ENCODE assay signal across 8 cellular contexts in the genomic region with DNA sequence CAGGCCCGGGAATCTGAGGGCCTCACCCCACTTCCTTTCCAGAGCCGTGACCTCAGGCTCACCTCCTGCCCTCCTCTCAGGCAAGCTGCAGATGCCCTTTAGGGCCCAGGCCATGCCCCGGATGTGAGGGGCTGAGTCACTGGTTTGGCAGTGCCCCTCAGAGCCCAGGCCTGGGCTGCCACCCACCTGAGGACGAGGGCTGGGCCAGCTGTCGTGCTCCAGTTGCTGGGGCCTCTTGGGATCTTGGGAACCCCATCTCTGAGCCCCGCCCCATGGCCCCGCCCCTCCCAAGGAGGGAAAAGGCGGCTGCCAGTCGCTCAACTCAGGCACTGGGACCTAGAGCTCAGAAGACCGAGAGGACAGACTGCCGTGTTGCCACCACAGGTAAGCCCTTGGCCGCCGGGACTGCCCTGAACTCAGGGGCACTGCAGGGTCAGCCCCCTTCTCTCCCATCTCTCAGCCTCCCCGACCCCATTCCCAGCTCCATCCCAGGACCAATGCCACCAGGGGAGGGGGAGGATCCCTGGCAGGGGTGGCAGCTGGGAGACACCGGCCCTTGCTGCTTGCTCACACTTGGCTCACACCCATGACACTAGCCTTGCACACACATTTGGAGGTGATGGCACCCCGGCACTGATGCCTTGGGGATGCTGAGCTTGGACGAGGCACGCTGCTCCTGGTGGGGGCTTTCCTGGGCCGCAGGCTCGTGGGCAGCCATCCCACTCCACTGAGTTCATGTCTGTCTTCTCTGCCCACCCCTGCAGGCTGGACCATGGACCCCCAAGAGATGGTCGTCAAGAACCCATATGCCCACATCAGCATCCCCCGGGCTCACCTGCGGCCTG. TPM values are rescaled to one million over a fixed set of nuclear protein-coding genes. Genes with fewer than 3 reads are reported as not detected.
DNase-seq lines count a peak whose midpoint lies in the region; ATAC-seq, FAIRE-seq and TF ChIP-seq lines count a peak whose summit lies in the region.

A gene with protein sequence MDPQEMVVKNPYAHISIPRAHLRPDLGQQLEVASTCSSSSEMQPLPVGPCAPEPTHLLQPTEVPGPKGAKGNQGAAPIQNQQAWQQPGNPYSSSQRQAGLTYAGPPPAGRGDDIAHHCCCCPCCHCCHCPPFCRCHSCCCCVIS (plus strand): TSS at position 325 of the 845 bp plus-strand sequence. CDS start 448 bp downstream, at position 773.

- H2AFZ ChIP-seq in HepG2 (ENCODE audit: low read length): no peak within 1 kb of the TSS

- TF ChIP-seq EP300 in HepG2 (IDR thresholded peaks at IDR 0.05; ENCODE audit: low read depth in 2 of 2, low read length in 2 of 2) (no peak), HepG2 (CRISPR knock-in tag; IDR thresholded peaks at IDR 0.05; ENCODE audit: borderline replicate concordance) (no peak)

- H3K4me1 ChIP-seq in HepG2 (ENCODE audit: insufficient read depth, low read length) (peaks cover 67% of the 10 kb centered on the region), thyroid gland (peaks cover 31 to 47% of the 10 kb centered on the region in 2 donors)

- H3K4me3 ChIP-seq in HepG2 (replicated peaks in 1 of 3; ENCODE audit: insufficient read depth in 1 of 3, low read depth in 2 of 3, low read length in 3 of 3) (peak within 1 kb of the TSS; percentile 84 to 99 (median 92)), thyroid gland (replicated peaks in 1 of 3) (peak within 1 kb of the TSS in 2 of 3 donors; percentile 21 to 78)

- H3K9me3 ChIP-seq in HepG2 (ENCODE audit: low read length) (no peaks in the 10 kb centered on the region), thyroid gland (no peaks in the 10 kb centered on the region)

- no peak for FAIRE-seq in HepG2 (lab: Jason Lieb, UNC)

- BruUV-seq in HepG2 (replicated peaks; lab: Mats Ljungman, UMichigan): no TSS peak

- no peaks in the 10 kb centered on the region for H3K79me2 ChIP-seq in HepG2 (ENCODE audit: insufficient read depth, low read length)

- intact Hi-C loops in HepG2 (cut with micrococcal nuclease; ENCODE audit: unreplicated experiment): no loop called here
- intact Hi-C loops in thyroid gland (cut with DNase I): loop anchor here (5.0 kb wide), 1 partner anchor 38 kb away; a partner anchor contains a TSS

- H3K27me3 ChIP-seq in HepG2 (ENCODE audit: control insufficient read depth in 1 of 2, insufficient read depth in 2 of 2, low read length in 2 of 2) (no peaks in the 10 kb centered on the region; a peak in 1 of 5 replicates), thyroid gland (no peaks in the 10 kb centered on the region)

- H3K27me3 Mint-ChIP-seq in activated T-cell treated with anti-CD3 and anti-CD28 coated beads, Interleukin-2, amount 50 U/mL, for 24 hours: peaks cover 14% of the 10 kb centered on the region
- H3K27me3 Mint-ChIP-seq in activated naive CD8-positive, alpha-beta T cell: peaks cover 2% of the 10 kb centered on the region

- no peaks in the 10 kb centered on the region for H3K36me3 ChIP-seq in HepG2 (replicated peaks in 1 of 2; ENCODE audit: control insufficient read depth in 1 of 2, insufficient read depth in 2 of 2, low read length in 2 of 2)
- H3K36me3 ChIP-seq in thyroid gland: no peaks in the 10 kb centered on the region

- in situ Hi-C loops in HepG2 (cut with HindIII; ENCODE audit: extremely low pct_ligation_motif_present, low pct_unique_long_range_greater_than_20kb): loop anchor here (5.0 kb wide), 2 partner anchors 38 to 113 kb away; a partner anchor contains a TSS

- H3K4me3 Mint-ChIP-seq in activated T-cell treated with anti-CD3 and anti-CD28 coated beads, Interleukin-2, amount 50 U/mL, for 24 hours: peak within 1 kb of the TSS; percentile 81
- peak within 1 kb of the TSS; percentile 80 for H3K4me3 Mint-ChIP-seq in activated naive CD8-positive, alpha-beta T cell

- peak in 1 of 2 experiments; percentile 26; a peak in 1 of 4 replicates for TF ChIP-seq POLR2A in HepG2 (IDR thresholded peaks at IDR 0.05; ENCODE audit: insufficient read depth in 1 of 2, low read depth in 2 of 2, low read length in 2 of 2)
- TF ChIP-seq POLR2A in thyroid gland (IDR thresholded peaks at IDR 0.05): no peak

- H3K4me2 ChIP-seq in HepG2 (ENCODE audit: low read depth, low read length): peak within 1 kb of the TSS; percentile 84

- H3K27ac ChIP-seq in HepG2 (ENCODE audit: extremely low read length, insufficient read depth, low read length) (peak within 1 kb of the TSS; percentile 58), thyroid gland (peak within 1 kb of the TSS in 1 of 3 donors; percentile 87)

- peak within 1 kb of the TSS; percentile 84 for H3K27ac Mint-ChIP-seq in activated T-cell treated with anti-CD3 and anti-CD28 coated beads, Interleukin-2, amount 50 U/mL, for 24 hours
- peak within 1 kb of the TSS; percentile 50 for H3K27ac Mint-ChIP-seq in activated naive CD8-positive, alpha-beta T cell

- no peaks in the 10 kb centered on the region for H3K36me3 Mint-ChIP-seq in activated T-cell treated with anti-CD3 and anti-CD28 coated beads, Interleukin-2, amount 50 U/mL, for 24 hours (ENCODE audit: low read depth)
- no peaks in the 10 kb centered on the region for H3K36me3 Mint-ChIP-seq in activated naive CD8-positive, alpha-beta T cell

- peak within 1 kb of the TSS; percentile 94 for H3K9ac ChIP-seq in HepG2 (ENCODE audit: insufficient read depth, low read depth, low read length)

- no peak for ATAC-seq in HepG2

- peaks cover 13% of the 10 kb centered on the region for H3K4me1 Mint-ChIP-seq in activated T-cell treated with anti-CD3 and anti-CD28 coated beads, Interleukin-2, amount 50 U/mL, for 24 hours (ENCODE audit: low read depth)
- peaks cover 5% of the 10 kb centered on the region for H3K4me1 Mint-ChIP-seq in activated naive CD8-positive, alpha-beta T cell (ENCODE audit: low read depth)

- no peaks in the 10 kb centered on the region for H4K20me1 ChIP-seq in HepG2 (ENCODE audit: insufficient read depth, low read length)

- TF ChIP-seq CTCF in HepG2 (CRISPR knock-in tag; IDR thresholded peaks at IDR 0.05) (no peak), thyroid gland (IDR thresholded peaks at IDR 0.05) (no peak), GM20000 (IDR thresholded peaks at IDR 0.05; ENCODE audit: extremely low read depth, missing control alignments) (no peak)

- DNase-seq in activated T-cell treated with anti-CD3 and anti-CD28 coated beads, Interleukin-2, amount 50 U/mL, for 24 hours: no peak
- DNase-seq in activated T-cell treated with anti-CD3 and anti-CD28 coated beads for 4 hours (no peak), HepG2 (ENCODE audit: low spot score) (no peak), thyroid gland (no peak), GM20000 (ENCODE audit: low spot score) (no peak), NCI-H2227 treated with DMSO at 0.1 percent for 48 hours (lab: John Stamatoyannopoulos, UW) (no peak), NCI-H69 (lab: John Stamatoyannopoulos, UW) (no peak)

- no peaks in the 10 kb centered on the region for H3K9me3 Mint-ChIP-seq in activated T-cell treated with anti-CD3 and anti-CD28 coated beads, Interleukin-2, amount 50 U/mL, for 24 hours
- no peaks in the 10 kb centered on the region for H3K9me3 Mint-ChIP-seq in activated naive CD8-positive, alpha-beta T cell (ENCODE audit: low read depth)

- TF ChIP-seq RAD21 in HepG2 (CRISPR knock-in tag; IDR thresholded peaks at IDR 0.05): no peak

- CTCF ChIA-PET in HepG2 (lab: Yijun Ruan, JAX; ENCODE audit: low intra/inter-chr PET ratio, low total read pairs): no interaction called here

- 40% methylated on average over 7 of the region's 23 CpGs for WGBS in HepG2 (ENCODE audit: low lambda C conversion rate)
- WGBS in thyroid gland, 2 donors: 46 to 82% methylated on average over 7 to 8 of the region's 23 CpGs

- POLR2A ChIA-PET in HepG2 (lab: Yijun Ruan, JAX): interaction anchor here (1.9 to 13.4 kb wide), 4 partner anchors 10 to 37 kb away, joined by 5 to 225 read pairs (median 32); a partner anchor contains a TSS

TF ChIP-seq in HepG2, 621 proteins besides CTCF, POLR2A, EP300 and RAD21 (continues in another document):
- TF ChIP-seq ZNF563 (CRISPR knock-in tag; IDR thresholded peaks at IDR 0.05) (no peak), ZNF891 (CRISPR knock-in tag; IDR thresholded peaks at IDR 0.05) (0 out of 2 replicates have a peak, but pooled peaks have one; percentile 3), KLF9 (CRISPR knock-in tag; IDR thresholded peaks at IDR 0.05; ENCODE audit: low read depth) (no peak), ZNF263 (CRISPR knock-in tag; IDR thresholded peaks at IDR 0.05) (no peak)

RNA-seq across cellular contexts. Expression of the gene that starts here (rescaled TPM):
- 2.1 and 3.4 TPM in 2 replicates for total RNA-seq in HepG2 (2016; rRNA removed; fragmentation: Illumina TruSeq; extraction: Trizol)
- total RNA-seq in HepG2 (2016; cell fraction: cytosol; rRNA removed; fragmentation: Illumina TruSeq; extraction: Trizol; ENCODE audit: low read depth): 1.8 and 1.9 TPM in 2 replicates
- total RNA-seq in HepG2 (2016; cell fraction: insoluble cytoplasmic fraction; rRNA removed; fragmentation: Illumina TruSeq; extraction: Trizol): 2.7 and 3.3 TPM in 2 replicates
- total RNA-seq in HepG2 (2016; cell fraction: membrane; rRNA removed; fragmentation: Illumina TruSeq; extraction: Trizol): 1.3 and 1.4 TPM in 2 replicates
- total RNA-seq in HepG2 (2016; cell fraction: nucleus; rRNA removed; fragmentation: Illumina TruSeq; extraction: Trizol): 1.1 and 1.2 TPM in 2 replicates
- 1.5 and 1.7 TPM in 2 replicates for polyA plus RNA-seq in HepG2 (2011; rRNA removed)
- 0.82 and 1.8 TPM in 2 replicates for polyA plus RNA-seq in HepG2 (2011; cell fraction: cytosol; rRNA removed)
- polyA plus RNA-seq in HepG2 (2011; cell fraction: nucleus; rRNA removed): 0.95 and 1.2 TPM in 2 replicates
- 0.80 and 1.1 TPM in 2 replicates for polyA plus RNA-seq in HepG2 (2012)
- 1.2 and 1.3 TPM in 2 replicates for polyA plus RNA-seq in HepG2 (2016; cell fraction: cytosol; fragmentation: Illumina TruSeq; extraction: Trizol; ENCODE audit: low read depth)
- polyA plus RNA-seq in HepG2 (2016; cell fraction: insoluble cytoplasmic fraction; fragmentation: Illumina TruSeq; extraction: Trizol; ENCODE audit: low read depth): 3.0 and 3.6 TPM in 2 replicates
- polyA plus RNA-seq in HepG2 (2016; cell fraction: membrane; fragmentation: Illumina TruSeq; extraction: Trizol; ENCODE audit: low read depth): 1.1 and 1.3 TPM in 2 replicates
- 1.2 and 2.1 TPM in 2 replicates for polyA plus RNA-seq in HepG2 (2016; cell fraction: nucleus; fragmentation: Illumina TruSeq; extraction: Trizol; ENCODE audit: insufficient read depth, low read depth)
- polyA minus RNA-seq in HepG2 (2011; rRNA and poly(A)+ RNA removed; ENCODE audit: low replicate concordance): 2.1 and 2.5 TPM in 2 replicates
- polyA minus RNA-seq in HepG2 (2011; cell fraction: cytosol; rRNA and poly(A)+ RNA removed): 0.49 and 0.97 TPM in 2 replicates
- 0.52 and 0.87 TPM in 2 replicates for polyA minus RNA-seq in HepG2 (2011; cell fraction: nucleus; rRNA and poly(A)+ RNA removed)
- 1 to 10 TPM in 2 of 4 donors, under 1 TPM in 1, not detected in 1; 0.94 to 2.3 (median 1.3) TPM for total RNA-seq in thyroid gland
